ENCODE assay signal across 8 cellular contexts in the genomic region with DNA sequence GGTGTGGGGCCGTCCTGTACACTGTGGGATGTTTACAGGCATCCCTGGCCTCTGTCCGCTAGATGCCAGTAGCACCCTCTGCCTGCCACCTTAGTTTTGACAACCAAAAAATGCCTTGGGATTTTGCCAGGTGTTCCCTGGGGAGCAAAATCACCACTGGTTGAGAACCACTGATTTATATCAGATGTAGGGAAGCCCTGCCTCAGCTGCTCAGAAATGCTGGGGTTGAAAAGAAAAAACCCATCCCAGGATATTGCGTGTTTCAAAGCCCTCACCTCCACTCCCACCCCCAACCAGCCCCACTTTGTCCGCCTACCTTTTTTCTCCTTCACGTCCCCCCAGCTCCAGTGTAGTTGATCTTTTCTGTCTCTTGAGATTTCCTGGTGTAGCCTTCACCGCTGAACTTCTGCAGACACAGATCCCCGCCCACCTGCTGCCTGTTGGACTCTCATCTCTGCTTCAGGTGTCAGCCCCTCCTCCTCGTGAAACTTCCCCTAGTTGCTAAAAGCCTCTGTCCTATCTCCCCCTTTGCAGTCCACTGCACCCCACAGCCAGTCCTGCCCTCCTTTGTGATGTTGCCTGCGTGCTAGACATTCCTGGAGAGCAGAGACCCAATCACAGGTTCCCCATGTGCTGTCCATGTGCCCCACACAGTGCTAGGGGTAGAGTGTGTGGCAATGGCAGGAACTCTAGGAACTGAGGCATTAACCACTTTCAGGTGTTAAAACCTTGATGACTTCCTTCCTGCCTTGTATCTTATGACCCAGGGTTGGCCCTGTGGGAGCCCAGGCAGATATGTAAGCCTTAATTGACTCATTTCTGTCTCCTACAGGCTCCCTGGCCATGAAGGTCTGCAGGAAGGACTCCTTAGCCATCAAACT.
DNase-seq lines count a peak whose midpoint lies in the region; ATAC-seq and TF ChIP-seq lines count a peak whose summit lies in the region.

No MANE protein-coding gene starts in this region.

- H3K4me3 ChIP-seq in DOHH2 (ENCODE audit: low read length) (no peak overlapping the region), neural progenitor cell (no peak overlapping the region)

- ATAC-seq in GM19035 (IDR thresholded peaks at IDR 0.05; ENCODE audit: unreplicated experiment) (peak; percentile 85), HG03108 (IDR thresholded peaks at IDR 0.05; ENCODE audit: unreplicated experiment) (peak; percentile 75)

- H3K27ac ChIP-seq in DOHH2 (ENCODE audit: low read depth, low read length) (no peak overlapping the region), neural progenitor cell (no peak overlapping the region)

- no peaks in the 10 kb centered on the region for H3F3A ChIP-seq in DOHH2 (ENCODE audit: control insufficient read depth, insufficient read depth)
- H3F3A ChIP-seq in neural progenitor cell (ENCODE audit: low read depth): no peaks in the 10 kb centered on the region

- no peaks in the 10 kb centered on the region for H3K36me3 ChIP-seq in DOHH2 (ENCODE audit: control insufficient read depth, low read length)
- no peaks in the 10 kb centered on the region for H3K36me3 ChIP-seq in neural progenitor cell

- no peaks in the 10 kb centered on the region for H3K9me2 ChIP-seq in DOHH2 (replicated peaks; ENCODE audit: control insufficient read depth, low read length)

- 0 out of 2 replicates have a peak overlapping the region, but pooled peaks have one; percentile 12 for H3K4me2 ChIP-seq in DOHH2 (ENCODE audit: low read length)
- H3K4me2 ChIP-seq in neural progenitor cell: no peak overlapping the region

- no peak overlapping the region for H3K27ac Mint-ChIP-seq in activated CD4-positive, alpha-beta T cell treated with anti-CD3 and anti-CD28 coated beads, Interleukin-2, amount 10 ng/mL, durations not matched to agents 7 days and 5 days
- H3K27ac Mint-ChIP-seq in neural progenitor cell: peak overlapping the region; percentile 77

- no peak overlapping the region for H3K9ac ChIP-seq in neural progenitor cell

- no peak overlapping the region for H3K4me3 Mint-ChIP-seq in activated CD4-positive, alpha-beta T cell treated with anti-CD3 and anti-CD28 coated beads, Interleukin-2, amount 10 ng/mL, durations not matched to agents 7 days and 5 days
- H3K4me3 Mint-ChIP-seq in neural progenitor cell: no peak overlapping the region

- H4K20me1 ChIP-seq in DOHH2 (ENCODE audit: control insufficient read depth, insufficient read depth, low read depth, low read length) (no peaks in the 10 kb centered on the region), neural progenitor cell (ENCODE audit: low read depth) (no peaks in the 10 kb centered on the region)

- H3K79me2 ChIP-seq in DOHH2 (ENCODE audit: control insufficient read depth, low read length) (no peaks in the 10 kb centered on the region), neural progenitor cell (ENCODE audit: low read depth) (no peaks in the 10 kb centered on the region)

- POLR2A ChIA-PET in activated CD4-positive, alpha-beta T cell treated with anti-CD3 and anti-CD28 coated beads, Interleukin-2, amount 10 ng/mL, durations not matched to agents 7 days and 5 days (lab: Charles Lee): no interaction called here

- TF ChIP-seq CTCF in DOHH2 (IDR thresholded peaks at IDR 0.05; ENCODE audit: low read depth, low read length, poor library complexity, severe bottlenecking) (no peak), neural progenitor cell (IDR thresholded peaks at IDR 0.05) (peak; percentile 29)

- peaks cover 15% of the 10 kb centered on the region for H3K27me3 ChIP-seq in DOHH2 (ENCODE audit: control insufficient read depth, low read length)
- H3K27me3 ChIP-seq in neural progenitor cell: no peaks in the 10 kb centered on the region

- H3K9me3 ChIP-seq in DOHH2 (ENCODE audit: control insufficient read depth, insufficient read depth, low read length): no peaks in the 10 kb centered on the region
- H3K9me3 ChIP-seq in neural progenitor cell (ENCODE audit: low read depth): no peaks in the 10 kb centered on the region

- H3K36me3 Mint-ChIP-seq in activated CD4-positive, alpha-beta T cell treated with anti-CD3 and anti-CD28 coated beads, Interleukin-2, amount 10 ng/mL, durations not matched to agents 7 days and 5 days (ENCODE audit: low read depth): no peaks in the 10 kb centered on the region
- H3K36me3 Mint-ChIP-seq in neural progenitor cell: no peaks in the 10 kb centered on the region

- H3K27me3 Mint-ChIP-seq in activated CD4-positive, alpha-beta T cell treated with anti-CD3 and anti-CD28 coated beads, Interleukin-2, amount 10 ng/mL, durations not matched to agents 7 days and 5 days: no peaks in the 10 kb centered on the region
- peaks cover 2% of the 10 kb centered on the region for H3K27me3 Mint-ChIP-seq in neural progenitor cell (ENCODE audit: insufficient read depth, low read depth)

- no peaks in the 10 kb centered on the region for H3K9me3 Mint-ChIP-seq in activated CD4-positive, alpha-beta T cell treated with anti-CD3 and anti-CD28 coated beads, Interleukin-2, amount 10 ng/mL, durations not matched to agents 7 days and 5 days
- H3K9me3 Mint-ChIP-seq in neural progenitor cell: no peaks in the 10 kb centered on the region

- CTCF ChIA-PET in activated CD4-positive, alpha-beta T cell treated with anti-CD3 and anti-CD28 coated beads, Interleukin-2, amount 10 ng/mL, durations not matched to agents 7 days and 5 days (lab: Charles Lee): interaction anchor here (1.0 kb wide), 1 partner anchor 11 kb away, joined by 3 read pairs; no protein-coding TSS in a partner anchor

- no peak overlapping the region for H2AFZ ChIP-seq in neural progenitor cell (replicated peaks)

- H3K4me1 Mint-ChIP-seq in activated CD4-positive, alpha-beta T cell treated with anti-CD3 and anti-CD28 coated beads, Interleukin-2, amount 10 ng/mL, durations not matched to agents 7 days and 5 days: peaks cover 13% of the 10 kb centered on the region
- H3K4me1 Mint-ChIP-seq in neural progenitor cell: no peaks in the 10 kb centered on the region

- DNase-seq in activated CD4-positive, alpha-beta T cell treated with anti-CD3 and anti-CD28 coated beads, Interleukin-2, amount 10 ng/mL, durations not matched to agents 7 days and 5 days: peak; percentile 9
- DNase-seq in neural progenitor cell (ENCODE audit: low spot score) (peak; percentile 22), NCI-H510A (lab: John Stamatoyannopoulos, UW) (no peak), NCI-H128 (lab: John Stamatoyannopoulos, UW; ENCODE audit: unreplicated experiment) (no peak), COLO668 (lab: John Stamatoyannopoulos, UW; ENCODE audit: unreplicated experiment) (no peak)

- H3K4me1 ChIP-seq in DOHH2 (ENCODE audit: control insufficient read depth, low read length) (peaks cover 9% of the 10 kb centered on the region), neural progenitor cell (no peaks in the 10 kb centered on the region)

Comparison
In these comparisons a context has a peak if more than half of its experiments do, and no peak if none do; other contexts are left out.
1. DNase-seq: peak in activated CD4-positive, alpha-beta T cell treated with anti-CD3 and anti-CD28 coated beads, Interleukin-2, amount 10 ng/mL, durations not matched to agents 7 days and 5 days (single experiment) and neural progenitor cell (single experiment); none in NCI-H510A (single experiment), NCI-H128 (single experiment) and COLO668 (single experiment).